Comparison of ENCODE assay signal across 18 cellular contexts in genomic region chr5:146027746-146028145, GRCh38.
DNase-seq lines count a peak whose midpoint lies in the region; ATAC-seq and TF ChIP-seq lines count a peak whose summit lies in the region.
"Had no signal": no experiment of that assay in that cellular context is flagged by ENCODE, and none has a peak within 500 bp of the region (broad histone marks: within the 10 kb centered on the region; RNA-seq: fewer than 3 reads in every experiment).

No MANE protein-coding gene starts in this region.

- peaks cover 17% of the 10 kb centered on the region for H3K27me3 Mint-ChIP-seq in stimulated activated memory B cell treated with anti-CD40 and anti-IgM and Interleukin-4, amounts not matched to agents 10 μg/mL and 1 μg/mL and 100 μg/mL, for 72 hours
- H3K27me3 Mint-ChIP-seq: activated B cell treated with CpG ODN at 0.5 μM for 24 hours had no signal

- H3K27me3 ChIP-seq in right atrium auricular region, result no peaks in the 10 kb centered on the region

- no peaks in the 10 kb centered on the region for H3K9me3 Mint-ChIP-seq in stimulated activated memory B cell treated with anti-CD40 and anti-IgM and Interleukin-4, amounts not matched to agents 10 μg/mL and 1 μg/mL and 100 μg/mL, for 72 hours
- H3K9me3 Mint-ChIP-seq: activated B cell treated with CpG ODN at 0.5 μM for 24 hours; memory B cell; stimulated activated naive CD8-positive, alpha-beta T cell treated with anti-CD3 and anti-CD28 coated beads, Interleukin-15, Interleukin-2, amounts not matched to agents 100 ng/mL and 50 ng/mL, for 24 hours had no signal

- ATAC-seq in stimulated activated memory B cell treated with anti-CD40 and anti-IgM and Interleukin-4, amounts not matched to agents 10 μg/mL and 1 μg/mL and 100 μg/mL, for 72 hours, result no peak

- H3K36me3 ChIP-seq in right atrium auricular region, result no peaks in the 10 kb centered on the region
- H3K36me3 ChIP-seq: prostate gland had no signal

- no peak overlapping the region for H3K27ac Mint-ChIP-seq in stimulated activated memory B cell treated with anti-CD40 and anti-IgM and Interleukin-4, amounts not matched to agents 10 μg/mL and 1 μg/mL and 100 μg/mL, for 72 hours
- H3K27ac Mint-ChIP-seq: activated B cell treated with CpG ODN at 0.5 μM for 24 hours; memory B cell; stimulated activated naive CD8-positive, alpha-beta T cell treated with anti-CD3 and anti-CD28 coated beads, Interleukin-15, Interleukin-2, amounts not matched to agents 100 ng/mL and 50 ng/mL, for 24 hours had no signal

- peaks cover 0 to 6% of the 10 kb centered on the region in 2 donors for H3K4me1 ChIP-seq in right atrium auricular region
- H3K4me1 ChIP-seq: prostate gland had no signal

- H3K4me3 Mint-ChIP-seq in stimulated activated memory B cell treated with anti-CD40 and anti-IgM and Interleukin-4, amounts not matched to agents 10 μg/mL and 1 μg/mL and 100 μg/mL, for 72 hours, result no peak overlapping the region
- H3K4me3 Mint-ChIP-seq: activated B cell treated with CpG ODN at 0.5 μM for 24 hours; memory B cell; stimulated activated naive CD8-positive, alpha-beta T cell treated with anti-CD3 and anti-CD28 coated beads, Interleukin-15, Interleukin-2, amounts not matched to agents 100 ng/mL and 50 ng/mL, for 24 hours had no signal

- H3K4me3 ChIP-seq in epithelial cell of esophagus (ENCODE audit: low read length), result no peak overlapping the region
- H3K4me3 ChIP-seq in right atrium auricular region, result no peak overlapping the region
- H3K4me3 ChIP-seq: prostate gland, SK-N-MC had no signal

- no peaks in the 10 kb centered on the region for H3K4me1 Mint-ChIP-seq in stimulated activated memory B cell treated with anti-CD40 and anti-IgM and Interleukin-4, amounts not matched to agents 10 μg/mL and 1 μg/mL and 100 μg/mL, for 72 hours
- H3K4me1 Mint-ChIP-seq: activated B cell treated with CpG ODN at 0.5 μM for 24 hours, memory B cell had no signal

- H3K27ac ChIP-seq in right atrium auricular region, result no peak overlapping the region
- H3K27ac ChIP-seq: HL-60, prostate gland, SK-N-MC had no signal

- DNase-seq in ELF-1 (ENCODE audit: low read depth, low spot score), result peak; percentile 37
- peak; percentile 32 for DNase-seq in NCI-H226
- DNase-seq in epithelial cell of esophagus (ENCODE audit: low read depth), result peak; percentile 96
- peak; percentile 87 for DNase-seq in mucosa of gallbladder (ENCODE audit: low spot score)
- no peak for DNase-seq in right atrium auricular region (ENCODE audit: low spot score)
- no peak for DNase-seq in stimulated activated CD4-positive, alpha-beta T cell treated with anti-CD3 and anti-CD28 coated beads, Interleukin-4, amount 100 ng/mL, for 4 hours
- no peak for DNase-seq in pons (ENCODE audit: low spot score)
- DNase-seq: activated B cell treated with CpG ODN at 0.5 μM for 24 hours; activated T-cell treated with anti-CD3 and anti-CD28 coated beads, Interleukin-2, amount 50 U/mL, for 1 hour; C1 segment of cervical spinal cord; glutamatergic neuron; stimulated activated CD4-positive, alpha-beta T cell treated with anti-CD3 and anti-CD28 coated beads, Interleukin-4, amount 100 ng/mL, for 24 hours had no signal

- no peaks in the 10 kb centered on the region for H3K9me3 ChIP-seq in right atrium auricular region
- H3K9me3 ChIP-seq: prostate gland had no signal

- TF ChIP-seq CTCF in epithelial cell of esophagus (IDR thresholded peaks at IDR 0.05; ENCODE audit: insufficient read depth, low read depth, low read length, missing control alignments) (no peak), right atrium auricular region (IDR thresholded peaks at IDR 0.05) (no peak)

- no peaks in the 10 kb centered on the region for H3K36me3 Mint-ChIP-seq in stimulated activated memory B cell treated with anti-CD40 and anti-IgM and Interleukin-4, amounts not matched to agents 10 μg/mL and 1 μg/mL and 100 μg/mL, for 72 hours
- H3K36me3 Mint-ChIP-seq: memory B cell had no signal

Comparison
In these comparisons a context has a peak if more than half of its experiments do, and no peak if none do; other contexts are left out.
1. DNase-seq: peak in ELF-1 (single experiment), NCI-H226 (single experiment), epithelial cell of esophagus (single experiment) and mucosa of gallbladder (single experiment); none in right atrium auricular region (single experiment), stimulated activated CD4-positive, alpha-beta T cell treated with anti-CD3 and anti-CD28 coated beads, Interleukin-4, amount 100 ng/mL, for 4 hours (0 of 2) and pons (single experiment).